ENCODE assay signal across 14 cellular contexts in genomic region chr2:171405546-171405945, GRCh38. TPM values are rescaled to one million over a fixed set of nuclear protein-coding genes. Genes with fewer than 3 reads are reported as not detected.
DNase-seq lines count a peak whose midpoint lies in the region; ATAC-seq, FAIRE-seq and TF ChIP-seq lines count a peak whose summit lies in the region.
"Had no signal": no experiment of that assay in that cellular context is flagged by ENCODE, and none has a peak within 500 bp of the region (broad histone marks: within the 10 kb centered on the region; RNA-seq: fewer than 3 reads in every experiment).

No MANE protein-coding gene starts in this region.

- POLR2A ChIA-PET in HepG2 (lab: Yijun Ruan, JAX): no interaction called here

- H3K4me3 ChIP-seq in HepG2 (replicated peaks in 1 of 3; ENCODE audit: insufficient read depth in 1 of 3, low read depth in 2 of 3, low read length in 3 of 3) (no peak overlapping the region), right lobe of liver (no peak overlapping the region), OCI-LY1 (ENCODE audit: low read depth, low read length, poor library complexity, severe bottlenecking) (no peak overlapping the region)

- H3K4me2 ChIP-seq in HepG2 (ENCODE audit: low read depth, low read length) (no peak overlapping the region), OCI-LY1 (ENCODE audit: low read length) (no peak overlapping the region)

- no peak for DNase-seq in HepG2 (ENCODE audit: low spot score)
- no peak for DNase-seq in right lobe of liver
- DNase-seq in stimulated activated naive B cell treated with anti-CD40 and anti-IgM and Interleukin-4, amounts not matched to agents 10 μg/mL and 1 μg/mL and 100 μg/mL, for 72 hours: no peak
- no peak for DNase-seq in Kasumi-1 (lab: John Stamatoyannopoulos, UW)
- no peak for DNase-seq in stimulated activated CD4-positive, alpha-beta T cell treated with anti-CD3 and anti-CD28 coated beads, Interleukin-2, amount 100 ng/mL, for 48 hours
- DNase-seq: CD8-positive, alpha-beta memory T cell; NCI-H1105 treated with DMSO at 0.1 percent for 48 hours; NCI-H2029 treated with DMSO at 0.1 percent for 48 hours; NCI-H510A treated with DMSO at 0.1 percent for 48 hours; OCI-M1 had no signal

- H3K9me3 ChIP-seq in HepG2 (ENCODE audit: low read length) (peaks cover 6% of the 10 kb centered on the region; the same call in 1 of the 2 replicates), right lobe of liver (peaks cover 0 to 4% (median 1%) of the 10 kb centered on the region in 4 donors), OCI-LY1 (ENCODE audit: low read length) (peaks cover 13% of the 10 kb centered on the region)

- H4K20me1 ChIP-seq in HepG2 (ENCODE audit: insufficient read depth, low read length) (no peaks in the 10 kb centered on the region), OCI-LY1 (ENCODE audit: insufficient read depth, low read length) (no peaks in the 10 kb centered on the region)

- H3K4me1 Mint-ChIP-seq in activated T-helper 17 cell treated with anti-CD3 and anti-CD28 coated beads, Interleukin-2, amount 50 U/mL, for 72 hours: peaks cover 42% of the 10 kb centered on the region
- H3K4me1 Mint-ChIP-seq in stimulated activated naive B cell treated with anti-CD40 and anti-IgM and Interleukin-4, amounts not matched to agents 10 μg/mL and 1 μg/mL and 100 μg/mL, for 72 hours: peaks cover 36 to 51% of the 10 kb centered on the region in 2 donors

- H3K27me3 Mint-ChIP-seq in activated T-helper 17 cell treated with anti-CD3 and anti-CD28 coated beads, Interleukin-2, amount 50 U/mL, for 72 hours: no peaks in the 10 kb centered on the region
- no peaks in the 10 kb centered on the region for H3K27me3 Mint-ChIP-seq in stimulated activated naive B cell treated with anti-CD40 and anti-IgM and Interleukin-4, amounts not matched to agents 10 μg/mL and 1 μg/mL and 100 μg/mL, for 72 hours
- H3K27me3 Mint-ChIP-seq: CD8-positive, alpha-beta memory T cell had no signal

- ATAC-seq in HepG2 (no peak), right lobe of liver (no peak), HG02678 (IDR thresholded peaks at IDR 0.05; ENCODE audit: unreplicated experiment) (no peak)
- no peak for ATAC-seq in activated T-helper 17 cell treated with anti-CD3 and anti-CD28 coated beads, Interleukin-2, amount 50 U/mL, for 72 hours (replicated peaks)
- ATAC-seq in stimulated activated naive B cell treated with anti-CD40 and anti-IgM and Interleukin-4, amounts not matched to agents 10 μg/mL and 1 μg/mL and 100 μg/mL, for 72 hours (replicated peaks): peak; percentile 25 to 54

- no peak for FAIRE-seq in HepG2 (lab: Jason Lieb, UNC)
- FAIRE-seq: H1 had no signal

- in situ Hi-C loops in HepG2 (cut with HindIII; ENCODE audit: extremely low pct_ligation_motif_present, low pct_unique_long_range_greater_than_20kb): no loop called here

- H3K36me3 ChIP-seq in HepG2 (replicated peaks in 1 of 2; ENCODE audit: control insufficient read depth in 1 of 2, insufficient read depth in 2 of 2, low read length in 2 of 2): peaks cover 0 to 2% of the 10 kb centered on the region in 2 experiments; a peak in 1 of 5 replicates
- H3K36me3 ChIP-seq in right lobe of liver: no peaks in the 10 kb centered on the region
- H3K36me3 ChIP-seq in OCI-LY1 (ENCODE audit: insufficient read depth, low read length): peaks cover 10% of the 10 kb centered on the region; the same call in 1 of the 2 replicates

- H3K79me2 ChIP-seq in HepG2 (ENCODE audit: insufficient read depth, low read length) (peaks cover 48% of the 10 kb centered on the region), OCI-LY1 (ENCODE audit: insufficient read depth, low read length) (peaks cover 11% of the 10 kb centered on the region; the same call in 1 of the 2 replicates)

- H2AFZ ChIP-seq in HepG2 (ENCODE audit: low read length) (no peak overlapping the region), OCI-LY1 (ENCODE audit: low read length) (no peak overlapping the region)

- TF ChIP-seq EP300 in HepG2 (IDR thresholded peaks at IDR 0.05; ENCODE audit: low read depth in 2 of 2, low read length in 2 of 2) (no peak), HepG2 (CRISPR knock-in tag; IDR thresholded peaks at IDR 0.05; ENCODE audit: borderline replicate concordance) (no peak)

- TF ChIP-seq CTCF in HepG2 (CRISPR knock-in tag; IDR thresholded peaks at IDR 0.05) (no peak), right lobe of liver (IDR thresholded peaks at IDR 0.05) (no peak), OCI-LY1 (IDR thresholded peaks at IDR 0.05; ENCODE audit: low read length) (no peak)

- peaks cover 11% of the 10 kb centered on the region for H3K9me3 Mint-ChIP-seq in activated T-helper 17 cell treated with anti-CD3 and anti-CD28 coated beads, Interleukin-2, amount 50 U/mL, for 72 hours
- H3K9me3 Mint-ChIP-seq in stimulated activated naive B cell treated with anti-CD40 and anti-IgM and Interleukin-4, amounts not matched to agents 10 μg/mL and 1 μg/mL and 100 μg/mL, for 72 hours: peaks cover 18 to 20% of the 10 kb centered on the region in 2 donors

- H3K9ac ChIP-seq in HepG2 (ENCODE audit: insufficient read depth, low read depth, low read length): no peak overlapping the region
- no peak overlapping the region for H3K9ac ChIP-seq in OCI-LY1 (ENCODE audit: low read length)

- 94% methylated on average over 1 of the region's 1 CpG for WGBS in HepG2 (ENCODE audit: low lambda C conversion rate)
- WGBS in right lobe of liver (ENCODE audit: insufficient coverage, low coverage, low lambda C conversion rate, missing lambda C conversion rate): no CpG with 5 or more reads among the region's 1 CpG

- H3F3A ChIP-seq in OCI-LY1 (ENCODE audit: insufficient read depth, low read length): no peaks in the 10 kb centered on the region; the same call in 1 of the 2 replicates

- peak overlapping the region; percentile 47 for H3K27ac Mint-ChIP-seq in activated T-helper 17 cell treated with anti-CD3 and anti-CD28 coated beads, Interleukin-2, amount 50 U/mL, for 72 hours
- H3K27ac Mint-ChIP-seq in stimulated activated naive B cell treated with anti-CD40 and anti-IgM and Interleukin-4, amounts not matched to agents 10 μg/mL and 1 μg/mL and 100 μg/mL, for 72 hours: peak overlapping the region; percentile 66

- H3K4me1 ChIP-seq in HepG2 (ENCODE audit: insufficient read depth, low read length): no peaks in the 10 kb centered on the region
- no peaks in the 10 kb centered on the region for H3K4me1 ChIP-seq in right lobe of liver
- peaks cover 21% of the 10 kb centered on the region for H3K4me1 ChIP-seq in OCI-LY1 (ENCODE audit: insufficient read depth, low read length, severe bottlenecking)

- TF ChIP-seq POLR2A in HepG2 (IDR thresholded peaks at IDR 0.05; ENCODE audit: insufficient read depth in 1 of 2, low read depth in 2 of 2, low read length in 2 of 2) (no peak), right lobe of liver (IDR thresholded peaks at IDR 0.05) (no peak)

- no peak for TF ChIP-seq RAD21 in HepG2 (CRISPR knock-in tag; IDR thresholded peaks at IDR 0.05)

- H3K27me3 ChIP-seq in HepG2 (ENCODE audit: control insufficient read depth in 1 of 2, insufficient read depth in 2 of 2, low read length in 2 of 2) (no peaks in the 10 kb centered on the region), right lobe of liver (no peaks in the 10 kb centered on the region), OCI-LY1 (ENCODE audit: insufficient read depth, low read length) (no peaks in the 10 kb centered on the region)

- CTCF ChIA-PET in HepG2 (lab: Yijun Ruan, JAX; ENCODE audit: low intra/inter-chr PET ratio, low total read pairs): no interaction called here

- BruUV-seq in HepG2 (replicated peaks; lab: Mats Ljungman, UMichigan): no TSS peak

- H3K4me3 Mint-ChIP-seq in activated T-helper 17 cell treated with anti-CD3 and anti-CD28 coated beads, Interleukin-2, amount 50 U/mL, for 72 hours: peak overlapping the region; percentile 33
- no peak overlapping the region for H3K4me3 Mint-ChIP-seq in stimulated activated naive B cell treated with anti-CD40 and anti-IgM and Interleukin-4, amounts not matched to agents 10 μg/mL and 1 μg/mL and 100 μg/mL, for 72 hours
- H3K4me3 Mint-ChIP-seq: CD8-positive, alpha-beta memory T cell had no signal

- H3K27ac ChIP-seq in HepG2 (ENCODE audit: extremely low read length, insufficient read depth, low read length) (no peak overlapping the region), right lobe of liver (no peak overlapping the region), OCI-LY1 (ENCODE audit: low read depth, low read length, poor library complexity, severe bottlenecking) (peak overlapping the region; percentile 67)

- no peaks in the 10 kb centered on the region for H3K9me2 ChIP-seq in OCI-LY1 (ENCODE audit: low read depth, low read length)

- intact Hi-C loops in HepG2 (cut with micrococcal nuclease; ENCODE audit: unreplicated experiment) (no loop called here), right lobe of liver (cut with DNase I) (no loop called here)

- no peaks in the 10 kb centered on the region for H3K36me3 Mint-ChIP-seq in activated T-helper 17 cell treated with anti-CD3 and anti-CD28 coated beads, Interleukin-2, amount 50 U/mL, for 72 hours (ENCODE audit: low read depth)
- H3K36me3 Mint-ChIP-seq in stimulated activated naive B cell treated with anti-CD40 and anti-IgM and Interleukin-4, amounts not matched to agents 10 μg/mL and 1 μg/mL and 100 μg/mL, for 72 hours: peaks cover 34 to 56% of the 10 kb centered on the region in 2 donors

RNA-seq across cellular contexts. Expression of gene METTL8, which starts 28.2 kb away (rescaled TPM):
- total RNA-seq in HepG2 (2016; rRNA removed; fragmentation: Illumina TruSeq; extraction: Trizol) (68.2 and 89.8 TPM in 2 replicates), right lobe of liver (10 to 100 TPM in 2 of 6 experiments, 1 to 10 TPM in 4; 6.5 to 13.8 (median 9.5) TPM)
- 58.1 and 65.6 TPM in 2 replicates for total RNA-seq in HepG2 (2016; cell fraction: cytosol; rRNA removed; fragmentation: Illumina TruSeq; extraction: Trizol; ENCODE audit: low read depth)
- total RNA-seq in HepG2 (2016; cell fraction: insoluble cytoplasmic fraction; rRNA removed; fragmentation: Illumina TruSeq; extraction: Trizol): 68.4 and 92.8 TPM in 2 replicates
- 43.4 and 53.8 TPM in 2 replicates for total RNA-seq in HepG2 (2016; cell fraction: membrane; rRNA removed; fragmentation: Illumina TruSeq; extraction: Trizol)
- 39.4 and 45.4 TPM in 2 replicates for total RNA-seq in HepG2 (2016; cell fraction: nucleus; rRNA removed; fragmentation: Illumina TruSeq; extraction: Trizol)
- 9.9 and 18.6 TPM in 2 replicates for polyA plus RNA-seq in HepG2 (2011; rRNA removed)
- 6.5 and 8.9 TPM in 2 replicates for polyA plus RNA-seq in HepG2 (2011; cell fraction: cytosol; rRNA removed)
- polyA plus RNA-seq in HepG2 (2011; cell fraction: nucleus; rRNA removed): 7.2 and 8.0 TPM in 2 replicates
- polyA plus RNA-seq in HepG2 (2012): 10.5 and 21.7 TPM in 2 replicates
- polyA plus RNA-seq in HepG2 (2016; cell fraction: cytosol; fragmentation: Illumina TruSeq; extraction: Trizol; ENCODE audit: low read depth): 14.6 and 19.9 TPM in 2 replicates
- 57.8 and 61.8 TPM in 2 replicates for polyA plus RNA-seq in HepG2 (2016; cell fraction: insoluble cytoplasmic fraction; fragmentation: Illumina TruSeq; extraction: Trizol; ENCODE audit: low read depth)
- 29.4 and 30.5 TPM in 2 replicates for polyA plus RNA-seq in HepG2 (2016; cell fraction: membrane; fragmentation: Illumina TruSeq; extraction: Trizol; ENCODE audit: low read depth)
- polyA plus RNA-seq in HepG2 (2016; cell fraction: nucleus; fragmentation: Illumina TruSeq; extraction: Trizol; ENCODE audit: insufficient read depth, low read depth): 50.6 and 52.1 TPM in 2 replicates
- polyA minus RNA-seq in HepG2 (2011; rRNA and poly(A)+ RNA removed; ENCODE audit: low replicate concordance): 12.2 and 23.7 TPM in 2 replicates
- 16.2 and 17.8 TPM in 2 replicates for polyA minus RNA-seq in HepG2 (2011; cell fraction: cytosol; rRNA and poly(A)+ RNA removed)
- polyA minus RNA-seq in HepG2 (2011; cell fraction: nucleus; rRNA and poly(A)+ RNA removed): 30.9 and 35.8 TPM in 2 replicates
- 10 to 100 TPM; 19.5 to 27.7 TPM for total RNA-seq in activated T-helper 17 cell treated with anti-CD3 and anti-CD28 coated beads, Interleukin-2, amount 50 U/mL, for 72 hours

RNA-seq across cellular contexts. Expression of gene DCAF17, which starts 28.5 kb away (rescaled TPM):
- total RNA-seq in HepG2 (2016; rRNA removed; fragmentation: Illumina TruSeq; extraction: Trizol) (30.0 and 35.3 TPM in 2 replicates), right lobe of liver (1 to 10 TPM; 5.5 to 8.1 (median 6.9) TPM)
- 26.5 and 32.7 TPM in 2 replicates for total RNA-seq in HepG2 (2016; cell fraction: cytosol; rRNA removed; fragmentation: Illumina TruSeq; extraction: Trizol; ENCODE audit: low read depth)
- 30.5 and 35.1 TPM in 2 replicates for total RNA-seq in HepG2 (2016; cell fraction: insoluble cytoplasmic fraction; rRNA removed; fragmentation: Illumina TruSeq; extraction: Trizol)
- 21.8 and 25.2 TPM in 2 replicates for total RNA-seq in HepG2 (2016; cell fraction: membrane; rRNA removed; fragmentation: Illumina TruSeq; extraction: Trizol)
- total RNA-seq in HepG2 (2016; cell fraction: nucleus; rRNA removed; fragmentation: Illumina TruSeq; extraction: Trizol): 44.6 and 46.6 TPM in 2 replicates
- 13.7 and 13.8 TPM in 2 replicates for polyA plus RNA-seq in HepG2 (2011; rRNA removed)
- 5.4 and 7.3 TPM in 2 replicates for polyA plus RNA-seq in HepG2 (2011; cell fraction: cytosol; rRNA removed)
- polyA plus RNA-seq in HepG2 (2011; cell fraction: nucleus; rRNA removed): 14.2 and 21.4 TPM in 2 replicates
- polyA plus RNA-seq in HepG2 (2012): 12.1 and 13.8 TPM in 2 replicates
- 2.4 and 2.6 TPM in 2 replicates for polyA plus RNA-seq in HepG2 (2016; cell fraction: cytosol; fragmentation: Illumina TruSeq; extraction: Trizol; ENCODE audit: low read depth)
- 23.4 and 23.9 TPM in 2 replicates for polyA plus RNA-seq in HepG2 (2016; cell fraction: insoluble cytoplasmic fraction; fragmentation: Illumina TruSeq; extraction: Trizol; ENCODE audit: low read depth)
- polyA plus RNA-seq in HepG2 (2016; cell fraction: membrane; fragmentation: Illumina TruSeq; extraction: Trizol; ENCODE audit: low read depth): 6.3 and 7.2 TPM in 2 replicates
- polyA plus RNA-seq in HepG2 (2016; cell fraction: nucleus; fragmentation: Illumina TruSeq; extraction: Trizol; ENCODE audit: insufficient read depth, low read depth): 43.8 and 46.2 TPM in 2 replicates
- 5.9 and 15.8 TPM in 2 replicates for polyA minus RNA-seq in HepG2 (2011; rRNA and poly(A)+ RNA removed; ENCODE audit: low replicate concordance)
- polyA minus RNA-seq in HepG2 (2011; cell fraction: cytosol; rRNA and poly(A)+ RNA removed): 14.3 and 20.7 TPM in 2 replicates
- polyA minus RNA-seq in HepG2 (2011; cell fraction: nucleus; rRNA and poly(A)+ RNA removed): 64.5 and 78.1 TPM in 2 replicates
- 10 to 100 TPM; 11.2 to 18.6 TPM for total RNA-seq in activated T-helper 17 cell treated with anti-CD3 and anti-CD28 coated beads, Interleukin-2, amount 50 U/mL, for 72 hours

Comparison
In these comparisons a context has a peak if more than half of its experiments do, and no peak if none do; other contexts are left out.
1. ATAC-seq: peak in stimulated activated naive B cell treated with anti-CD40 and anti-IgM and Interleukin-4, amounts not matched to agents 10 μg/mL and 1 μg/mL and 100 μg/mL, for 72 hours (2 of 2); none in HepG2 (single experiment), right lobe of liver (0 of 4), activated T-helper 17 cell treated with anti-CD3 and anti-CD28 coated beads, Interleukin-2, amount 50 U/mL, for 72 hours (single experiment) and HG02678 (single experiment).